In genomic region chr15:31342381-31342780, GRCh38 we compare ENCODE assay signal across 13 cellular contexts. TPM values are rescaled to one million over a fixed set of nuclear protein-coding genes. Genes with fewer than 3 reads are reported as not detected.
A peak's percentile ranks its signal among the peaks of the same experiment; 100 is the strongest.
DNase-seq lines count a peak whose midpoint lies in the region; ATAC-seq and TF ChIP-seq lines count a peak whose summit lies in the region.
"Had no signal": no experiment of that assay in that cellular context is flagged by ENCODE, and none has a peak within 500 bp of the region (broad histone marks: within the 10 kb centered on the region; RNA-seq: fewer than 3 reads in every experiment).

No MANE protein-coding gene starts in this region.

- TF ChIP-seq POLR2A in breast epithelium (IDR thresholded peaks at IDR 0.05) (no peak), upper lobe of left lung (IDR thresholded peaks at IDR 0.05) (no peak)

- H3K4me3 Mint-ChIP-seq in MCF 10A (ENCODE audit: unreplicated experiment) (no peak overlapping the region), naive B cell (peak overlapping the region; percentile 54 to 87 (median 69))
- H3K4me3 Mint-ChIP-seq in activated naive CD8-positive, alpha-beta T cell treated with anti-CD3 and anti-CD28 coated beads, Interleukin-2, amount 50 U/mL, for 24 hours, result peak overlapping the region; percentile 63

- intact Hi-C loops in breast epithelium (cut with DNase I; ENCODE audit: low total_unique reads) (no loop called here), MCF 10A (cut with micrococcal nuclease) (no loop called here)

- 58 to 60% methylated on average over 11 of the region's 11 CpGs for WGBS in upper lobe of left lung, 2 donors

- DNase-seq in breast epithelium (ENCODE audit: low spot score in 2 of 2) (no peak), MCF 10A (ENCODE audit: unreplicated experiment) (no peak), naive B cell (no peak), upper lobe of left lung (peak in 1 of 2 donors; percentile 43), dedifferentiated amniotic fluid mesenchymal stem cell (ENCODE audit: extremely low spot score) (no peak), NCI-H774 (lab: John Stamatoyannopoulos, UW) (no peak)
- no peak for DNase-seq in activated naive CD8-positive, alpha-beta T cell treated with anti-CD3 and anti-CD28 coated beads, Interleukin-2, amount 50 U/mL, for 24 hours
- DNase-seq: AML-193, cerebellar nuclear complex, NCI-H1092, nucleus accumbens had no signal

- POLR2A ChIA-PET in MCF 10A (lab: Yijun Ruan, JAX), result no interaction called here

- no peak for TF ChIP-seq CTCF in breast epithelium (IDR thresholded peaks at IDR 0.05)
- TF ChIP-seq CTCF in MCF 10A (IDR thresholded peaks at IDR 0.05; ENCODE audit: unreplicated experiment), result no peak
- TF ChIP-seq CTCF in upper lobe of left lung (IDR thresholded peaks at IDR 0.05), result no peak

- peak overlapping the region; percentile 21 to 44 for H3K27ac ChIP-seq in breast epithelium
- peak overlapping the region; percentile 75 to 99 (median 86) for H3K27ac ChIP-seq in upper lobe of left lung
- H3K27ac ChIP-seq: SK-N-MC had no signal

- H3K4me1 ChIP-seq in breast epithelium, result peaks cover 25 to 56% of the 10 kb centered on the region in 2 donors
- H3K4me1 ChIP-seq in upper lobe of left lung, result peaks cover 92 to 100% (median 100%) of the 10 kb centered on the region in 4 donors

- no peak for TF ChIP-seq EP300 in upper lobe of left lung (IDR thresholded peaks at IDR 0.05)

- H3K4me1 Mint-ChIP-seq in MCF 10A (ENCODE audit: insufficient read depth, unreplicated experiment) (peaks cover 35% of the 10 kb centered on the region), naive B cell (peaks cover 85 to 100% (median 100%) of the 10 kb centered on the region in 3 donors)
- H3K4me1 Mint-ChIP-seq in activated naive CD8-positive, alpha-beta T cell treated with anti-CD3 and anti-CD28 coated beads, Interleukin-2, amount 50 U/mL, for 24 hours, result peaks cover 94% of the 10 kb centered on the region

- H3K36me3 Mint-ChIP-seq in MCF 10A (ENCODE audit: insufficient read depth, unreplicated experiment) (peaks cover 18% of the 10 kb centered on the region), naive B cell (no peaks in the 10 kb centered on the region)
- H3K36me3 Mint-ChIP-seq in activated naive CD8-positive, alpha-beta T cell treated with anti-CD3 and anti-CD28 coated beads, Interleukin-2, amount 50 U/mL, for 24 hours (ENCODE audit: low read depth), result peaks cover 16% of the 10 kb centered on the region

- H3K36me3 ChIP-seq in breast epithelium (no peaks in the 10 kb centered on the region), upper lobe of left lung (peaks cover 0 to 12% (median 1%) of the 10 kb centered on the region in 4 donors)

- ATAC-seq in activated naive CD8-positive, alpha-beta T cell treated with anti-CD3 and anti-CD28 coated beads, Interleukin-2, amount 50 U/mL, for 24 hours, result no peak
- no peak for ATAC-seq in naive B cell (ENCODE audit: low read depth in 2 of 2)
- ATAC-seq in upper lobe of left lung (ENCODE audit: low FRiP score in 2 of 2), result no peak
- no peak for ATAC-seq in HG03039 (IDR thresholded peaks at IDR 0.05; ENCODE audit: unreplicated experiment)

- H3K27me3 ChIP-seq in breast epithelium (no peaks in the 10 kb centered on the region), upper lobe of left lung (no peaks in the 10 kb centered on the region)

- H3K27ac Mint-ChIP-seq in MCF 10A (ENCODE audit: low read depth, unreplicated experiment), result no peak overlapping the region
- H3K27ac Mint-ChIP-seq in activated naive CD8-positive, alpha-beta T cell treated with anti-CD3 and anti-CD28 coated beads, Interleukin-2, amount 50 U/mL, for 24 hours, result peak overlapping the region; percentile 96
- H3K27ac Mint-ChIP-seq in naive B cell, result peak overlapping the region in 5 of 6 donors; percentile 60 to 93 (median 89)

- CTCF ChIA-PET in MCF 10A (lab: Yijun Ruan, JAX), result interaction anchor here (0.7 kb wide), 1 partner anchor 148 kb away, joined by 3 read pairs; no protein-coding TSS in a partner anchor

- H3K9me3 Mint-ChIP-seq in MCF 10A (ENCODE audit: unreplicated experiment) (no peaks in the 10 kb centered on the region), naive B cell (no peaks in the 10 kb centered on the region)
- H3K9me3 Mint-ChIP-seq in activated naive CD8-positive, alpha-beta T cell treated with anti-CD3 and anti-CD28 coated beads, Interleukin-2, amount 50 U/mL, for 24 hours, result no peaks in the 10 kb centered on the region

- no peak overlapping the region for H3K4me3 ChIP-seq in breast epithelium
- no peak overlapping the region for H3K4me3 ChIP-seq in upper lobe of left lung
- H3K4me3 ChIP-seq: SK-N-MC had no signal

- BruUV-seq in MCF 10A (replicated peaks; lab: Mats Ljungman, UMichigan), result no TSS peak

- H3K9me3 ChIP-seq in breast epithelium, result no peaks in the 10 kb centered on the region
- H3K9me3 ChIP-seq in upper lobe of left lung, result no peaks in the 10 kb centered on the region

- H3K27me3 Mint-ChIP-seq in MCF 10A (ENCODE audit: insufficient read depth, unreplicated experiment) (no peaks in the 10 kb centered on the region), naive B cell (no peaks in the 10 kb centered on the region)
- no peaks in the 10 kb centered on the region for H3K27me3 Mint-ChIP-seq in activated naive CD8-positive, alpha-beta T cell treated with anti-CD3 and anti-CD28 coated beads, Interleukin-2, amount 50 U/mL, for 24 hours

RNA-seq across cellular contexts. Expression of gene KLF13, which starts 15.7 kb away (rescaled TPM):
- total RNA-seq in breast epithelium (10 to 100 TPM; 26.3 to 52.2 (median 28.2) TPM), MCF 10A (2022) (83.1 and 110 TPM in 2 replicates), upper lobe of left lung (100 to 1,000 TPM; 103 to 231 (median 147) TPM)
- polyA plus RNA-seq in naive B cell (ENCODE audit: low read depth in 6 of 6), result 10 to 100 TPM; 16.6 to 58.8 (median 40.0) TPM
